In genomic region chr6:15411766-15412165, GRCh38 we compare ENCODE assay signal across 1 cellular context.
TF ChIP-seq lines count a peak whose summit lies in the region.

No MANE protein-coding gene starts in this region.

TF ChIP-seq in GM23338, 12 proteins besides CTCF, POLR2A, EP300 and RAD21 (continued from another document):
- TF ChIP-seq ZNF462 (CRISPR knock-in tag; IDR thresholded peaks at IDR 0.05): no peak
- TF ChIP-seq ETS1 (IDR thresholded peaks at IDR 0.05): no peak
- no peak for TF ChIP-seq JUNB (IDR thresholded peaks at IDR 0.05; ENCODE audit: unreplicated experiment)
- no peak for TF ChIP-seq ZNF114 (CRISPR knock-in tag; IDR thresholded peaks at IDR 0.05)
